In the genomic region with DNA sequence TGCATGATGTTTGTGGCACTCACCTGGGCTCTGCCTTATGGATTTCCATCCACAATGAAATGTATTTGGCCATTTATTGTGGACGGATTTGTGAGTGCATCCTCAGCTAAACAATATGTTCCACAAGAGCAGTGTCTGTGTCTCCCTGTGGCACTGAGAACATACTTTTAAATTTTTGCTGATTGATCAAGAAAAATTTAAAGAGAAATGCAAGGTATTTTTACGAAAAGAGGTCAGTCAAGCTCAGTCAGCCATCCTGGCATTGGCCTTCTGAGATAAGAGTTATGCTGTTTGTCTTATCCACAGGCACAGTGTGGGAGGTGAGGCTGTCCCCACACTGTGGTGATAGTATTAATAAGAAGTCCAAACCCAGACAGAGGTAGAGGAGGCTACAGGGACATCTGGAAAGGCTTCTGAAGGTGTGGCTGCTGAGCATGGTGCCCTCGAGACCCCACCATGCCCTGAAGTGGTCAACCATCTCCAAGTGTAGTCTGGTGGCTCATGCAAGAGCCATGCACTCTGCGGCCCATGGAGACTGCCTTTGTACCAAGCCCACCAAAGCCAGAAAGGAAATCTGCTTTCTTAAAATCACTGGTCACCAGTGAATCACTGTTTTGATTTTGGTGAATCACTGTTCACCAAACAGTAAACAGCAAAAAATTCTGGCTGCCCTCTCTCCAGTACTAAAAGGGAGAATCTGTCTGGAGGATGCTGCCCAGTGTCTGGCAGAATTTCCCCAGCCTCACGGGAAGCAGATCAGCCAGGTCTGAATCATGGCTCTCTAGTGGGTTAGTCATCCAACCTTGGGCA, we compare ENCODE assay signal across 11 cellular contexts. TPM values are rescaled to one million over a fixed set of nuclear protein-coding genes. Genes with fewer than 3 reads are reported as not detected.
DNase-seq lines count a peak whose midpoint lies in the region; ATAC-seq and TF ChIP-seq lines count a peak whose summit lies in the region.
"Had no signal": no experiment of that assay in that cellular context is flagged by ENCODE, and none has a peak within 500 bp of the region (broad histone marks: within the 10 kb centered on the region; RNA-seq: fewer than 3 reads in every experiment).

No MANE protein-coding gene starts in this region.

- no peaks in the 10 kb centered on the region for H3K9me3 ChIP-seq in fibroblast of lung (ENCODE audit: control insufficient read depth, insufficient read depth, low read depth, low read length)

- no peak for TF ChIP-seq CTCF in RWPE1 (conservative IDR thresholded peaks at IDR 0.05; ENCODE audit: low read depth)
- TF ChIP-seq CTCF in fibroblast of lung (conservative IDR thresholded peaks at IDR 0.05 in 1 of 2, IDR thresholded peaks at IDR 0.05 in 1 of 2; ENCODE audit: low read depth in 1 of 2, low read length in 2 of 2): no peak

- POLR2A ChIA-PET in RWPE1 (lab: Yijun Ruan, JAX; ENCODE audit: low non-redundant PET): no interaction called here

- CTCF ChIA-PET in RWPE1 (lab: Yijun Ruan, JAX): no interaction called here

- no peaks in the 10 kb centered on the region for H3K79me2 ChIP-seq in fibroblast of lung (ENCODE audit: control insufficient read depth, insufficient read depth, low read length)

- H3K4me1 ChIP-seq in fibroblast of lung (ENCODE audit: control insufficient read depth, extremely low read depth, insufficient read depth, low read length): peaks cover 14% of the 10 kb centered on the region

- H2AFZ ChIP-seq in fibroblast of lung (ENCODE audit: low read length): no peak overlapping the region

- H3K4me2 ChIP-seq in fibroblast of lung (ENCODE audit: extremely low read depth, insufficient read depth, low read length): peak overlapping the region; percentile 42

- H4K20me1 ChIP-seq in fibroblast of lung (ENCODE audit: control insufficient read depth, extremely low read depth, insufficient read depth, low read length): no peaks in the 10 kb centered on the region

- H3K27ac ChIP-seq in RWPE1 (peak overlapping the region; percentile 84), fibroblast of lung (ENCODE audit: insufficient read depth, low read length) (no peak overlapping the region)

- peak; percentile 98 for DNase-seq in ELR (ENCODE audit: low read depth)
- peak; percentile 95 for DNase-seq in RWPE1 (ENCODE audit: low spot score)
- peak; percentile 18 to 99 for DNase-seq in fibroblast of lung (ENCODE audit: low read depth in 2 of 2)
- no peak for DNase-seq in sciatic nerve (ENCODE audit: low spot score)
- no peak for DNase-seq in stimulated activated naive CD4-positive, alpha-beta T cell (lab: John Stamatoyannopoulos, UW)
- no peak for DNase-seq in superior temporal gyrus (ENCODE audit: extremely low spot score)
- no peak for DNase-seq in T-helper 2 cell
- DNase-seq: activated gamma-delta T cell treated with Interleukin-2 at 50 U/mL for 16 hours, H9, NCI-H1092 had no signal

- no peaks in the 10 kb centered on the region for H3K27me3 ChIP-seq in fibroblast of lung (ENCODE audit: control insufficient read depth, insufficient read depth, low read length)

- ATAC-seq in sciatic nerve (peak; percentile 52), HG03442 (IDR thresholded peaks at IDR 0.05; ENCODE audit: unreplicated experiment) (no peak)

- H3K36me3 ChIP-seq in fibroblast of lung (ENCODE audit: control insufficient read depth, insufficient read depth, low read length): no peaks in the 10 kb centered on the region

- no peak overlapping the region for H3K4me3 ChIP-seq in fibroblast of lung (replicated peaks in 1 of 4; ENCODE audit: control extremely low read depth in 1 of 4, insufficient read depth in 1 of 4, low read depth in 3 of 4, low read length in 4 of 4)

- intact Hi-C loops in sciatic nerve (cut with DNase I): no loop called here

- H3K9ac ChIP-seq in fibroblast of lung (ENCODE audit: insufficient read depth, low read length): no peak overlapping the region

RNA-seq across cellular contexts. Expression of gene SPOCK1, which starts 28.8 kb away (rescaled TPM):
- total RNA-seq in fibroblast of lung (11.1 and 30.3 TPM in 2 replicates), sciatic nerve (52.4 TPM)
- 34.9 and 44.9 TPM in 2 replicates for polyA plus RNA-seq in fibroblast of lung
- polyA plus RNA-seq in fibroblast of lung (2012): 24.6 and 28.7 TPM in 2 replicates
- polyA minus RNA-seq in fibroblast of lung (ENCODE audit: low replicate concordance): 32.5 TPM in 2 replicates

Comparison
In these comparisons a context has a peak if more than half of its experiments do, and no peak if none do; other contexts are left out.
1. DNase-seq: peak in ELR (single experiment), RWPE1 (single experiment) and fibroblast of lung (2 of 2); none in sciatic nerve (single experiment), stimulated activated naive CD4-positive, alpha-beta T cell (0 of 6), superior temporal gyrus (single experiment) and T-helper 2 cell (0 of 5).